15 cellular contexts compared by ENCODE assay signal in genomic region chrX:91435465-91435864, GRCh38. TPM values are rescaled to one million over a fixed set of nuclear protein-coding genes. Genes with fewer than 3 reads are reported as not detected.
DNase-seq lines count a peak whose midpoint lies in the region; TF ChIP-seq lines count a peak whose summit lies in the region.
"Had no signal": no experiment of that assay in that cellular context is flagged by ENCODE, and none has a peak within 500 bp of the region (broad histone marks: within the 10 kb centered on the region; RNA-seq: fewer than 3 reads in every experiment).

No MANE protein-coding gene starts in this region.

- H3K27me3 ChIP-seq in HUES6 (ENCODE audit: control insufficient read depth, insufficient read depth, low read length) = peaks cover 4% of the 10 kb centered on the region; the same call in 1 of the 2 replicates
- H3K27me3 ChIP-seq in stomach smooth muscle (ENCODE audit: control insufficient read depth in 1 of 2, insufficient read depth in 2 of 2, low read length in 2 of 2) = peaks cover 0 to 7% of the 10 kb centered on the region in 2 donors

- H3K4me1 Mint-ChIP-seq in chondrocyte (ENCODE audit: low read depth) = peaks cover 24% of the 10 kb centered on the region

- DNase-seq in chondrocyte (ENCODE audit: low spot score) (no peak), medulla oblongata (ENCODE audit: extremely low spot score) (peak; percentile 9), COR-L47 (lab: John Stamatoyannopoulos, UW) (no peak), NCI-H510A treated with DMSO at 0.1 percent for 48 hours (lab: John Stamatoyannopoulos, UW) (no peak)
- DNase-seq in activated effector memory CD4-positive, alpha-beta T cell treated with Interleukin-2 at 50 U/mL for 16 hours = no peak
- DNase-seq in stimulated activated naive CD4-positive, alpha-beta T cell treated with Interleukin-2 at 50 U/mL for 16 hours (lab: John Stamatoyannopoulos, UW) = no peak
- DNase-seq: activated gamma-delta T cell; HFFc6; NCI-H446; small intestine; stimulated activated naive B cell treated with anti-CD40 and anti-IgM and Interleukin-4, amounts not matched to agents 10 μg/mL and 1 μg/mL and 100 μg/mL, for 72 hours; T-helper 9 cell had no signal

- peaks cover 6% of the 10 kb centered on the region for H3K27me3 Mint-ChIP-seq in chondrocyte (ENCODE audit: low read depth)

- no peak for TF ChIP-seq CTCF in chondrocyte (IDR thresholded peaks at IDR 0.05)

- no peaks in the 10 kb centered on the region for H3K9me3 ChIP-seq in HUES6 (ENCODE audit: control insufficient read depth, insufficient read depth, low read depth, low read length)
- no peaks in the 10 kb centered on the region for H3K9me3 ChIP-seq in stomach smooth muscle (ENCODE audit: control insufficient read depth in 2 of 2, low read length in 2 of 2)

- H3K36me3 ChIP-seq in HUES6 (ENCODE audit: control insufficient read depth, insufficient read depth, low read length) (no peaks in the 10 kb centered on the region), stomach smooth muscle (ENCODE audit: control insufficient read depth in 2 of 2, insufficient read depth in 2 of 2, low read length in 2 of 2) (no peaks in the 10 kb centered on the region)

- H3K9me3 Mint-ChIP-seq in chondrocyte (ENCODE audit: low read depth) = no peaks in the 10 kb centered on the region

- H3K9ac ChIP-seq in HUES6 (ENCODE audit: low read length) (peak overlapping the region; percentile 72), stomach smooth muscle (ENCODE audit: low read length in 2 of 2) (peak overlapping the region; percentile 72 to 80)

- H3K27ac Mint-ChIP-seq in chondrocyte (ENCODE audit: unreplicated experiment) = peak overlapping the region; percentile 98
- H3K27ac Mint-ChIP-seq: HFFc6; stimulated activated naive B cell treated with anti-CD40 and anti-IgM and Interleukin-4, amounts not matched to agents 10 μg/mL and 1 μg/mL and 100 μg/mL, for 72 hours had no signal

- H3K4me3 ChIP-seq in HUES6 (ENCODE audit: low read depth, low read length) = peak overlapping the region; percentile 82
- H3K4me3 ChIP-seq in stomach smooth muscle (ENCODE audit: low read length in 2 of 2) = peak overlapping the region; percentile 70 to 80

- H3K4me1 ChIP-seq in HUES6 (ENCODE audit: control insufficient read depth, insufficient read depth, low read length) (peaks cover 8% of the 10 kb centered on the region), stomach smooth muscle (ENCODE audit: control insufficient read depth, insufficient read depth, low read length) (no peaks in the 10 kb centered on the region)

- H3K36me3 Mint-ChIP-seq in chondrocyte (ENCODE audit: low read depth) = no peaks in the 10 kb centered on the region
- H3K36me3 Mint-ChIP-seq: stimulated activated naive B cell treated with anti-CD40 and anti-IgM and Interleukin-4, amounts not matched to agents 10 μg/mL and 1 μg/mL and 100 μg/mL, for 72 hours had no signal

- H3K4me3 Mint-ChIP-seq in chondrocyte (ENCODE audit: unreplicated experiment) = peak overlapping the region; percentile 81
- H3K4me3 Mint-ChIP-seq: HFFc6 had no signal

- H3K27ac ChIP-seq in HUES6 (ENCODE audit: low read depth, low read length) (no peak overlapping the region), stomach smooth muscle (ENCODE audit: low read length) (peak overlapping the region; percentile 70)

RNA-seq across cellular contexts. Expression of gene PABPC5, which starts 0.8 kb away (rescaled TPM):
- 5.6 to 6.0 TPM (median 5.8 TPM) in 3 replicates for total RNA-seq in chondrocyte
- total RNA-seq: HFFc6, HT1080 had no signal
